In genomic region chr1:111754964-111755320, GRCh38 we compare ENCODE assay signal across 8 cellular contexts. TPM values are rescaled to one million over a fixed set of nuclear protein-coding genes. Genes with fewer than 3 reads are reported as not detected.
A peak's percentile ranks its signal among the peaks of the same experiment; 100 is the strongest.
DNase-seq lines count a peak whose midpoint lies in the region; ATAC-seq and TF ChIP-seq lines count a peak whose summit lies in the region.

No MANE protein-coding gene starts in this region.

- TF ChIP-seq CTCF in RWPE2 (IDR thresholded peaks at IDR 0.05; ENCODE audit: poor library complexity, severe bottlenecking) = no peak

- peak overlapping the region; percentile 87 for H3K4me3 Mint-ChIP-seq in central memory CD8-positive, alpha-beta T cell

- ATAC-seq in GM18517 (IDR thresholded peaks at IDR 0.05; ENCODE audit: unreplicated experiment) = peak; percentile 13
- peak; percentile 40 for ATAC-seq in RWPE2 (ENCODE audit: low read depth)
- ATAC-seq in central memory CD8-positive, alpha-beta T cell (replicated peaks; ENCODE audit: extremely low read depth, poor library complexity, severe bottlenecking) = peak; percentile 0
- ATAC-seq in left lobe of liver = peak; percentile 24

- H3K27ac Mint-ChIP-seq in central memory CD8-positive, alpha-beta T cell (ENCODE audit: low read depth) = peak overlapping the region; percentile 97

- H3K27ac ChIP-seq in RWPE2 (ENCODE audit: poor library complexity, severe bottlenecking) = peak overlapping the region; percentile 72

- peaks cover 27% of the 10 kb centered on the region for H3K4me1 Mint-ChIP-seq in central memory CD8-positive, alpha-beta T cell

- DNase-seq in AG08396 (ENCODE audit: low spot score) (peak; percentile 54), HT1080 (ENCODE audit: low read depth) (peak; percentile 42), RWPE2 (ENCODE audit: low spot score) (no peak), left lobe of liver (ENCODE audit: low spot score) (no peak), SIG-M5 (lab: John Stamatoyannopoulos, UW) (no peak)
- no peak for DNase-seq in central memory CD8-positive, alpha-beta T cell (ENCODE audit: low spot score in 2 of 2)
- peak; percentile 7 for DNase-seq in stimulated activated CD8-positive, alpha-beta memory T cell treated with anti-CD3 and anti-CD28 coated beads, Interleukin-4, amount 100 ng/mL, for 24 hours (ENCODE audit: low read depth)

- H3K36me3 Mint-ChIP-seq in central memory CD8-positive, alpha-beta T cell (ENCODE audit: insufficient read depth) = peaks cover 30% of the 10 kb centered on the region

- no peaks in the 10 kb centered on the region for H3K9me3 Mint-ChIP-seq in central memory CD8-positive, alpha-beta T cell

- H3K27me3 Mint-ChIP-seq in central memory CD8-positive, alpha-beta T cell = no peaks in the 10 kb centered on the region

- peak overlapping the region; percentile 60 for H3K4me3 ChIP-seq in RWPE2 (ENCODE audit: severe bottlenecking)

- no peaks in the 10 kb centered on the region for H3K9me3 ChIP-seq in RWPE2 (ENCODE audit: severe bottlenecking)

- H3K4me1 ChIP-seq in RWPE2 (ENCODE audit: insufficient read depth, poor library complexity, severe bottlenecking) = peaks cover 12% of the 10 kb centered on the region

- no peaks in the 10 kb centered on the region for H3K27me3 ChIP-seq in RWPE2 (ENCODE audit: insufficient read depth, poor library complexity, severe bottlenecking)

- peaks cover 32% of the 10 kb centered on the region for H3K36me3 ChIP-seq in RWPE2 (ENCODE audit: low read depth)

RNA-seq across cellular contexts. Expression of gene DDX20, which starts 0.8 kb away (rescaled TPM):
- 23.3 and 32.4 TPM in 2 replicates for total RNA-seq in HT1080 (2014; rRNA removed; shearing (Covaris generic))
- polyA plus RNA-seq in HT1080 (2015; cell fraction: cytosol; rRNA removed) = 10.0 and 10.9 TPM in 2 replicates
- polyA plus RNA-seq in HT1080 (2015; cell fraction: nucleus; rRNA removed) = 25.9 and 29.8 TPM in 2 replicates
- 3.2 TPM for total RNA-seq in left lobe of liver

RNA-seq across cellular contexts. Expression of gene INKA2, which starts 15.7 kb away (rescaled TPM):
- total RNA-seq in HT1080 (2014; rRNA removed; shearing (Covaris generic)) = 0.73 and 4.2 TPM in 2 replicates
- polyA plus RNA-seq in HT1080 (2015; cell fraction: cytosol; rRNA removed) = 1.7 and 1.9 TPM in 2 replicates
- 2.6 and 2.7 TPM in 2 replicates for polyA plus RNA-seq in HT1080 (2015; cell fraction: nucleus; rRNA removed)
- 1.1 TPM for total RNA-seq in left lobe of liver

Comparison
In these comparisons a context has a peak if more than half of its experiments do, and no peak if none do; other contexts are left out.
1. DNase-seq: peak in AG08396 (single experiment), HT1080 (single experiment) and stimulated activated CD8-positive, alpha-beta memory T cell treated with anti-CD3 and anti-CD28 coated beads, Interleukin-4, amount 100 ng/mL, for 24 hours (single experiment); none in RWPE2 (single experiment), central memory CD8-positive, alpha-beta T cell (0 of 2), left lobe of liver (single experiment) and SIG-M5 (single experiment).
2. Peak in every context shown above with its lines, with median percentiles within 50 percentile points of each other: ATAC-seq.